14 cellular contexts compared by ENCODE assay signal in the genomic region with DNA sequence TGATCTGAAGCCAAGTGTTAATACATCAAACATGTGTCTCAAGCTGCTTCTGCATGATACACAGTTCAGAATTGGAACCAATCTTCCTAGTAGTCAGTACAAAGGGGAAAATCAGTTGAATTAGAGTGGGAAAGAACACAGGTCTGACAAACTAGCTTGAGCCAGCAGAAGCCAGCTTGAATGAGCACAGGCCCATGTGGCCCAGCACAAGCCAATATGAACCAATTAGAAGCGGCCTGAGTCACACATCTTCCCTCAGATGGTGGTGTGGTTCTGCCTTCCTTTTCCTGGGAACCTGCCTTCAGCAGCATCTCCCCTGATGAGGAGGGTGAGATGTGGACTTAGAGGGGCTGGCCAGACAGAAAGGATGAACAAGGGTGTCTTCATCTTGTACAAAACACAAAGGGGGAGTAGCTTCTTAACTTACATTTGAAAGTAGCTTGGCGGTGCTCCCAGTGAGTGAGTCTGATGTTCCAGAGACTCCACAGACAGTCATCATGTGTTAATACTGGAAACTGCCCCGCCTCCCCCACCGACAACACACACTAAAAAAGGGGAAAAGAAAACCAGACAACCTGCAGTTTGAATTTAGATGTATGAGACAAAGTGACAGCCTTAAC.
DNase-seq lines count a peak whose midpoint lies in the region; ATAC-seq and TF ChIP-seq lines count a peak whose summit lies in the region.
"Had no signal": no experiment of that assay in that cellular context is flagged by ENCODE, and none has a peak within 500 bp of the region (broad histone marks: within the 10 kb centered on the region; RNA-seq: fewer than 3 reads in every experiment).

No MANE protein-coding gene starts in this region.

- no peaks in the 10 kb centered on the region for H3K9me2 ChIP-seq in PC-3 (replicated peaks; ENCODE audit: low read length)

- H3K4me1 Mint-ChIP-seq in Caco-2 (ENCODE audit: low read depth, unreplicated experiment): no peaks in the 10 kb centered on the region

- TF ChIP-seq CTCF in PC-3 (conservative IDR thresholded peaks at IDR 0.05; ENCODE audit: low read depth, low read length) (no peak), osteoblast (IDR thresholded peaks at IDR 0.05; ENCODE audit: extremely low read depth, low read depth, low read length) (no peak), Caco-2 (IDR thresholded peaks at IDR 0.05; ENCODE audit: insufficient read depth in 1 of 2, low read depth in 1 of 2, low read length in 1 of 2, severe bottlenecking in 1 of 2, unreplicated experiment in 1 of 2) (no peak)

- H3K36me3 Mint-ChIP-seq in Caco-2 (ENCODE audit: insufficient read depth, unreplicated experiment): no peaks in the 10 kb centered on the region

- H3K27ac Mint-ChIP-seq in Caco-2 (ENCODE audit: unreplicated experiment): no peak overlapping the region

- H3K4me3 ChIP-seq in PC-3 (ENCODE audit: low read length) (peak overlapping the region; percentile 44), osteoblast (ENCODE audit: insufficient read depth, low read length) (peak overlapping the region; percentile 39), Caco-2 (ENCODE audit: low read depth, low read length) (no peak overlapping the region)
- H3K4me3 ChIP-seq: body of pancreas, K562 had no signal

- H3K4me2 ChIP-seq in PC-3 (ENCODE audit: low read length) (peak overlapping the region; percentile 77), osteoblast (ENCODE audit: insufficient read depth, low read length) (peak overlapping the region; percentile 60)

- H3K4me3 Mint-ChIP-seq in Caco-2 (ENCODE audit: unreplicated experiment): no peak overlapping the region

- H4K20me1 ChIP-seq in PC-3 (ENCODE audit: low read length): no peaks in the 10 kb centered on the region
- H4K20me1 ChIP-seq in osteoblast (ENCODE audit: insufficient read depth, low read length): no peaks in the 10 kb centered on the region

- BruUV-seq in PC-3 (replicated peaks; lab: Mats Ljungman, UMichigan) (no TSS peak), Caco-2 (replicated peaks; lab: Mats Ljungman, UMichigan) (no TSS peak)

- peak overlapping the region; percentile 70 for H2AFZ ChIP-seq in PC-3 (ENCODE audit: low read length)
- peak overlapping the region; percentile 12 for H2AFZ ChIP-seq in osteoblast (ENCODE audit: low read length)

- H3K27me3 Mint-ChIP-seq in Caco-2 (ENCODE audit: insufficient read depth, unreplicated experiment): peaks cover 2% of the 10 kb centered on the region

- H3K9ac ChIP-seq in PC-3 (ENCODE audit: low read length): peak overlapping the region; percentile 62

- CTCF ChIA-PET in PC-3 (lab: Charles Lee) (no interaction called here), Caco-2 (lab: Charles Lee) (no interaction called here)

- H3K9me3 ChIP-seq in PC-3 (ENCODE audit: low read length) (no peaks in the 10 kb centered on the region), osteoblast (ENCODE audit: low read depth, low read length) (no peaks in the 10 kb centered on the region), Caco-2 (no peaks in the 10 kb centered on the region)
- H3K9me3 ChIP-seq: body of pancreas, neutrophil had no signal

- no peaks in the 10 kb centered on the region for H3F3A ChIP-seq in PC-3 (ENCODE audit: low read length, unreplicated experiment)

- H3K4me1 ChIP-seq in PC-3 (ENCODE audit: insufficient read depth, low read length) (peaks cover 33% of the 10 kb centered on the region), osteoblast (ENCODE audit: insufficient read depth, low read length) (peaks cover 12% of the 10 kb centered on the region), Caco-2 (no peaks in the 10 kb centered on the region)
- H3K4me1 ChIP-seq: body of pancreas had no signal

- H3K9me3 Mint-ChIP-seq in Caco-2 (ENCODE audit: unreplicated experiment): no peaks in the 10 kb centered on the region

- peak; percentile 76 for DNase-seq in EH (ENCODE audit: low read depth)
- DNase-seq in PC-3: peak; percentile 84
- DNase-seq in fibroblast of gingiva (ENCODE audit: low read depth): peak; percentile 22
- DNase-seq in osteoblast (ENCODE audit: insufficient read length, low spot score, missing footprints): no peak
- no peak for DNase-seq in ecto neural progenitor cell (ENCODE audit: low spot score)
- no peak for DNase-seq in NCI-H1694 (lab: John Stamatoyannopoulos, UW)
- DNase-seq in HUDEP-2 (lab: John Stamatoyannopoulos, UW; ENCODE audit: unreplicated experiment in 76 of 76): no peak
- DNase-seq in Caco-2: no peak
- DNase-seq: activated CD4-positive, CD25-positive, alpha-beta regulatory T cell treated with anti-CD3 and anti-CD28 coated beads, Interleukin-2, amount 50 U/mL, for 72 hours; NCI-H2171 had no signal

- peak; percentile 80 for ATAC-seq in PC-3
- ATAC-seq: body of pancreas, HCT116, K562 had no signal

- H3K27me3 ChIP-seq in PC-3 (ENCODE audit: low read length): no peaks in the 10 kb centered on the region
- H3K27me3 ChIP-seq in osteoblast (ENCODE audit: insufficient read depth, low read length): no peaks in the 10 kb centered on the region
- H3K27me3 ChIP-seq in Caco-2 (replicated peaks; ENCODE audit: control insufficient read depth, insufficient read depth, low read length): no peaks in the 10 kb centered on the region
- H3K27me3 ChIP-seq: body of pancreas, neutrophil had no signal

- intact Hi-C loops in PC-3 (cut with micrococcal nuclease) (loop anchor here (5.0 kb wide), 1 partner anchor 58 kb away; no protein-coding TSS in a partner anchor), Caco-2 (cut with micrococcal nuclease; ENCODE audit: unreplicated experiment) (no loop called here)

- peak overlapping the region; percentile 94 for H3K27ac ChIP-seq in PC-3 (ENCODE audit: low read length)
- peak overlapping the region; percentile 79 for H3K27ac ChIP-seq in osteoblast (ENCODE audit: low read depth, low read length)
- H3K27ac ChIP-seq: body of pancreas, neutrophil had no signal

- H3K36me3 ChIP-seq in PC-3 (ENCODE audit: low read depth, low read length) (no peaks in the 10 kb centered on the region), osteoblast (ENCODE audit: insufficient read depth, low read length) (no peaks in the 10 kb centered on the region), Caco-2 (ENCODE audit: control insufficient read depth, insufficient read depth, low read length) (no peaks in the 10 kb centered on the region)
- H3K36me3 ChIP-seq: neutrophil had no signal

- POLR2A ChIA-PET in PC-3 (lab: Charles Lee; ENCODE audit: unreplicated experiment): interaction anchor here (0.7 kb wide), 1 partner anchor 150 kb away, joined by 13 read pairs; no protein-coding TSS in a partner anchor
- POLR2A ChIA-PET in Caco-2 (lab: Charles Lee): no interaction called here

- no peaks in the 10 kb centered on the region for H3K79me2 ChIP-seq in PC-3 (ENCODE audit: low read length)
- no peaks in the 10 kb centered on the region for H3K79me2 ChIP-seq in osteoblast (ENCODE audit: insufficient read depth, low read length)

Comparison
In these comparisons a context has a peak if more than half of its experiments do, and no peak if none do; other contexts are left out.
1. DNase-seq: peak in EH (single experiment), PC-3 (single experiment) and fibroblast of gingiva (single experiment); none in osteoblast (single experiment), ecto neural progenitor cell (single experiment), NCI-H1694 (single experiment), HUDEP-2 (0 of 76) and Caco-2 (0 of 2).